1 cellular context compared by ENCODE assay signal in the genomic region with DNA sequence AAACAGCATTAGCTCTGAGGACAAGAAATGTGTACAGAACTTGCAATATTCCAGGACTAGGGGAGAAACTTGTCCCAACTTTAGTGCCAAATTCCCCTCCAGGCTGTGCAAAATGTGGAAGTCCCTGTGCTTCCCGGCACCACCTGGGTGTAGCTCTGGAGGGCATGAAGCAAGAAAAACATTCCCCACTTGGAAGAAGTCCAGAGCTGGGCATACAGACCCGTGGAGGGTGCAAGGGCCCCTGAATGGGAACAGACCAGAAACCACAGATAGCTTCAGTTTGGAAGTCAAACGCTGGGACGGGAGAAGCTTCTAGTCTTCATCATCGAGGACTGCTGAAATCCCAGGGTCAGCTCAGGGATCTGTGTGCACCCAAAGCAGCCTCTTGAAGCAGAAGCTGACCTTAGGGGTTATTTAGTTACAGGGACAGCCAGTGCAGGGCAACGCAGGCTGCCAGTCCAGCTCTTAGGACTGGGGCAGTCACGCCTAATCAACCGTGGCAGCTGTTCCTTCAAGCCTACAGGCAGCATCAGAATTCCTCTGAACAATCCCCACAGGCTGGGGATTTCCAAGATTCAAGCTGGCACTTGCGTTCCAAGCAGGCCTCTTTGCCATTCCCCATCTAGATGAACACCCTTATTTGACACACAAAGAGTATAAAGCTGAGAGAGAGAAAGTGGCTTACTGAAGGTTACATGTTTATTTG.
TF ChIP-seq lines count a peak whose summit lies in the region.

No MANE protein-coding gene starts in this region.

TF ChIP-seq in HepG2, 621 proteins besides CTCF, POLR2A, EP300 and RAD21:
- TF ChIP-seq, protein P1, sequence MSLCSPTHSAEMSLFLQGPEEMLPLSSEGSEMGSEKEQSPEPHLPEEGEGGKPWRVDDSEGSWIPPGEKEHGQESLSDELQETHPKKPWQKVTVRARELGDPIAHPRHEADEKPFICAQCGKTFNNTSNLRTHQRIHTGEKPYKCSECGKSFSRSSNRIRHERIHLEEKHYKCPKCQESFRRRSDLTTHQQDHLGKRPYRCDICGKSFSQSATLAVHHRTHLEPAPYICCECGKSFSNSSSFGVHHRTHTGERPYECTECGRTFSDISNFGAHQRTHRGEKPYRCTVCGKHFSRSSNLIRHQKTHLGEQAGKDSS (CRISPR knock-in tag; IDR thresholded peaks at IDR 0.05; ENCODE audit: borderline replicate concordance, low read depth), result no peak
- TF ChIP-seq RFXANK (CRISPR knock-in tag; IDR thresholded peaks at IDR 0.05), result no peak
- no peak for TF ChIP-seq SNAPC2 (CRISPR knock-in tag; IDR thresholded peaks at IDR 0.05)
- TF ChIP-seq JUN (CRISPR knock-in tag; IDR thresholded peaks at IDR 0.05), result no peak
- TF ChIP-seq RFX3 (CRISPR knock-in tag; IDR thresholded peaks at IDR 0.05), result no peak
- TF ChIP-seq CBX1 (IDR thresholded peaks at IDR 0.05; ENCODE audit: low read depth), result no peak
- TF ChIP-seq FOXA3 (CRISPR knock-in tag; IDR thresholded peaks at IDR 0.05), result no peak
